In genomic region chr2:167310442-167310841, GRCh38 we compare ENCODE assay signal across 25 cellular contexts. TPM values are rescaled to one million over a fixed set of nuclear protein-coding genes. Genes with fewer than 3 reads are reported as not detected.
DNase-seq lines count a peak whose midpoint lies in the region; ATAC-seq and TF ChIP-seq lines count a peak whose summit lies in the region.
"Had no signal": no experiment of that assay in that cellular context is flagged by ENCODE, and none has a peak within 500 bp of the region (broad histone marks: within the 10 kb centered on the region; RNA-seq: fewer than 3 reads in every experiment).

No MANE protein-coding gene starts in this region.

- peaks cover 24% of the 10 kb centered on the region for H3K4me1 Mint-ChIP-seq in GM23338
- H3K4me1 Mint-ChIP-seq: IgD-negative memory B cell had no signal

- 0 out of 3 replicates have a peak, but pooled peaks cover under 1% of the 10 kb centered on the region for H3K36me3 Mint-ChIP-seq in GM23338 (ENCODE audit: low read depth)
- H3K36me3 Mint-ChIP-seq: IgD-negative memory B cell had no signal

- no peaks in the 10 kb centered on the region for H3K36me3 ChIP-seq in GM23338 (ENCODE audit: insufficient read depth)
- H3K36me3 ChIP-seq in mesodermal cell (ENCODE audit: control insufficient read depth, insufficient read depth, low read length), result no peaks in the 10 kb centered on the region

- no peaks in the 10 kb centered on the region for H3K9me2 ChIP-seq in GM23338 (ENCODE audit: insufficient read depth)

- H3K4me1 ChIP-seq in GM23338 (ENCODE audit: insufficient read depth) (peaks cover 19% of the 10 kb centered on the region; the same call in 1 of the 2 replicates), mesodermal cell (ENCODE audit: control insufficient read depth, insufficient read depth, low read length, poor library complexity, severe bottlenecking) (peaks cover 5% of the 10 kb centered on the region)

- no peak overlapping the region for H2AFZ ChIP-seq in GM23338
- H2AFZ ChIP-seq: PC-9 had no signal

- H3K9me3 Mint-ChIP-seq in GM23338, result no peaks in the 10 kb centered on the region
- H3K9me3 Mint-ChIP-seq: IgD-negative memory B cell had no signal

- no peak overlapping the region for H3K4me2 ChIP-seq in GM23338
- H3K4me2 ChIP-seq: KMS-11, PC-9 had no signal

- DNase-seq in NCI-H2227 treated with DMSO at 0.1 percent for 48 hours (lab: John Stamatoyannopoulos, UW), result peak; percentile 18
- no peak for DNase-seq in NCI-H2227 (lab: John Stamatoyannopoulos, UW; ENCODE audit: unreplicated experiment)
- DNase-seq in GM23338 (ENCODE audit: low spot score), result peak; percentile 62
- peak; percentile 23 for DNase-seq in astrocyte of the hippocampus (ENCODE audit: low read depth, low spot score)
- no peak for DNase-seq in omental fat pad (ENCODE audit: low spot score)
- DNase-seq: 8988T; ACHN; Calu3; DMS79 treated with DMSO at 0.1 percent for 48 hours; MM.1S; NCI-H1417; NCI-H1694; NCI-H2029 treated with DMSO at 0.1 percent for 48 hours; NCI-H2171; NCI-H446; NCI-H526; NCI-H82; NK-92 treated with Interleukin-12 subunit alpha and Interleukin-12 subunit beta, amount 100 ng/mL, for 24 hours; PC-9; SHP77 had no signal

- H3K9me3 ChIP-seq in mesodermal cell (ENCODE audit: control insufficient read depth, low read length), result no peaks in the 10 kb centered on the region

- peak; percentile 92 for ATAC-seq in GM23338
- ATAC-seq in omental fat pad (ENCODE audit: low FRiP score), result no peak
- ATAC-seq in HG02885 (IDR thresholded peaks at IDR 0.05; ENCODE audit: poor library complexity, unreplicated experiment), result no peak
- ATAC-seq in HG03378 (IDR thresholded peaks at IDR 0.05; ENCODE audit: unreplicated experiment), result no peak

- no peaks in the 10 kb centered on the region for H3K27me3 ChIP-seq in GM23338 (ENCODE audit: insufficient read depth)

- H3K27me3 Mint-ChIP-seq in GM23338 (ENCODE audit: insufficient read depth, low read depth, poor library complexity), result no peaks in the 10 kb centered on the region

- WGBS in mesodermal cell (ENCODE audit: insufficient coverage in 2 of 2), 2 experiments, result 45% methylated on average over 1 of the region's 1 CpG; no CpG with 5 or more reads in 1 of the 2 experiments

- no peak overlapping the region for H3K4me3 Mint-ChIP-seq in GM23338
- H3K4me3 Mint-ChIP-seq: IgD-negative memory B cell had no signal

- H3K79me2 ChIP-seq in GM23338 (replicated peaks; ENCODE audit: insufficient read depth), result peaks cover 100% of the 10 kb centered on the region

- H3K27ac Mint-ChIP-seq in GM23338, result peak overlapping the region; percentile 10; the same call in 1 of the 2 replicates
- H3K27ac Mint-ChIP-seq: IgD-negative memory B cell had no signal

- TF ChIP-seq CTCF in GM23338 (conservative IDR thresholded peaks at IDR 0.05; ENCODE audit: low read depth in 2 of 2) (no peak), omental fat pad (IDR thresholded peaks at IDR 0.05) (no peak)

- H3K27ac ChIP-seq in GM23338 (ENCODE audit: low read depth) (peak overlapping the region; percentile 39; the same call in 1 of the 2 replicates), mesodermal cell (ENCODE audit: low read depth, low read length, severe bottlenecking) (peak overlapping the region; percentile 30)
- H3K27ac ChIP-seq: KMS-11, PC-9 had no signal

- H3K4me3 ChIP-seq in GM23338 (no peak overlapping the region), mesodermal cell (ENCODE audit: extremely low read depth, insufficient read depth, low read length, poor library complexity, severe bottlenecking) (no peak overlapping the region)
- H3K4me3 ChIP-seq: PC-9 had no signal

- peaks cover 7% of the 10 kb centered on the region; the same call in 1 of the 2 replicates for H4K20me1 ChIP-seq in GM23338 (replicated peaks; ENCODE audit: insufficient read depth)

- no peaks in the 10 kb centered on the region for H3F3A ChIP-seq in GM23338 (replicated peaks; ENCODE audit: low read depth)

TF ChIP-seq in GM23338, 12 proteins besides CTCF, POLR2A, EP300 and RAD21:
- no peak for TF ChIP-seq POLR2AphosphoS5 (IDR thresholded peaks at IDR 0.05; ENCODE audit: low read depth)
- TF ChIP-seq REST (IDR thresholded peaks at IDR 0.05; ENCODE audit: unreplicated experiment), result no peak
- no peak for TF ChIP-seq ZNF331 (CRISPR knock-in tag; IDR thresholded peaks at IDR 0.05; ENCODE audit: low read depth)
- no peak for TF ChIP-seq EZH2phosphoT487 (IDR thresholded peaks at IDR 0.05; ENCODE audit: unreplicated experiment)
TF ChIP-seq in GM23338: peak in this region for 0.

RNA-seq across cellular contexts. Expression of gene B3GALT1, which starts 17.6 kb away (rescaled TPM):
- 33.9 and 35.5 TPM in 2 replicates for total RNA-seq in GM23338 (2014; rRNA removed; shearing (Covaris generic))
- 12.6 and 16.8 TPM in 2 replicates for polyA plus RNA-seq in GM23338 (2016; fragmentation: Nextera tagmentation; extraction: Ambion mirVana)
- polyA plus RNA-seq in mesodermal cell (2013, experiment 1 of 2), result 9.1 TPM
- polyA plus RNA-seq in mesodermal cell (2013, experiment 2 of 2), result 9.5 TPM
- total RNA-seq in omental fat pad, result 1 to 10 TPM in 1 of 4 donors, under 1 TPM in 3; 0.24 to 1.3 (median 0.59) TPM
- total RNA-seq: PC-9 had no signal
- polyA plus RNA-seq: IgD-negative memory B cell had no signal

Comparison
In these comparisons a context has a peak if more than half of its experiments do, and no peak if none do; other contexts are left out.
1. DNase-seq: peak in NCI-H2227 treated with DMSO at 0.1 percent for 48 hours (single experiment), GM23338 (single experiment) and astrocyte of the hippocampus (single experiment); none in NCI-H2227 (single experiment) and omental fat pad (single experiment).
2. RNA of gene B3GALT1, which starts 17.6 kb away (total RNA-seq): 33.9 to 35.5 TPM in GM23338; 0.24 to 1.3 TPM in omental fat pad; every median in the first group is over 10 times any median in the second.